Comparison of ENCODE assay signal across 15 cellular contexts in genomic region chr3:194761384-194761783, GRCh38.
A peak's percentile ranks its signal among the peaks of the same experiment; 100 is the strongest.
DNase-seq lines count a peak whose midpoint lies in the region; ATAC-seq and TF ChIP-seq lines count a peak whose summit lies in the region.
"Had no signal": no experiment of that assay in that cellular context is flagged by ENCODE, and none has a peak within 500 bp of the region (broad histone marks: within the 10 kb centered on the region; RNA-seq: fewer than 3 reads in every experiment).

No MANE protein-coding gene starts in this region.

- no peaks in the 10 kb centered on the region for H3K27me3 ChIP-seq in RWPE2 (ENCODE audit: insufficient read depth, poor library complexity, severe bottlenecking)

- no peak for TF ChIP-seq CTCF in HEK293 (tag by site-specific recombination; IDR thresholded peaks at IDR 0.05)
- no peak for TF ChIP-seq CTCF in RWPE2 (IDR thresholded peaks at IDR 0.05; ENCODE audit: poor library complexity, severe bottlenecking)
- no peak for TF ChIP-seq CTCF in omental fat pad (IDR thresholded peaks at IDR 0.05)

- H3K27ac ChIP-seq in HEK293 (ENCODE audit: extremely low read depth, low read depth, low read length) = no peak overlapping the region
- H3K27ac ChIP-seq in RWPE2 (ENCODE audit: poor library complexity, severe bottlenecking) = no peak overlapping the region

- DNase-seq in NCI-H187 treated with DMSO at 0.1 percent for 48 hours (lab: John Stamatoyannopoulos, UW) (peak; percentile 23), RWPE2 (ENCODE audit: low spot score) (no peak), omental fat pad (ENCODE audit: low spot score) (no peak), T-cell (no peak)
- DNase-seq: activated CD4-positive, alpha-beta T cell treated with anti-CD3 and anti-CD28 coated beads, Interleukin-2, amount 10 ng/mL, durations not matched to agents 24 days and 14 days; CD4-positive, CD25-positive, alpha-beta regulatory T cell; effector CD4-positive, alpha-beta T cell; IMR-90; kidney; NCI-H446 treated with DMSO at 0.1 percent for 48 hours had no signal

- ATAC-seq in RWPE2 (ENCODE audit: low read depth) (peak; percentile 46; the same call in 2 of the 3 replicates), omental fat pad (ENCODE audit: low FRiP score) (peak; percentile 68), T-cell (replicated peaks in 1 of 4) (no peak), HG03108 (IDR thresholded peaks at IDR 0.05; ENCODE audit: unreplicated experiment) (no peak), HG02973 (IDR thresholded peaks at IDR 0.05; ENCODE audit: unreplicated experiment) (no peak)
- ATAC-seq: activated T-helper 17 cell treated with anti-CD3 and anti-CD28 coated beads, Interleukin-2, amount 50 U/mL, for 72 hours; naive thymus-derived CD8-positive, alpha-beta T cell had no signal

- peaks cover 20 to 28% of the 10 kb centered on the region in 2 donors for H3K27me3 Mint-ChIP-seq in T-cell

- H3K4me3 ChIP-seq in HEK293 (ENCODE audit: low read depth, low read length) (no peak overlapping the region), RWPE2 (ENCODE audit: severe bottlenecking) (no peak overlapping the region)

- H3K27ac Mint-ChIP-seq in T-cell = no peak overlapping the region
- H3K27ac Mint-ChIP-seq: activated CD4-positive, alpha-beta T cell treated with anti-CD3 and anti-CD28 coated beads, Interleukin-2, amount 10 ng/mL, durations not matched to agents 24 days and 14 days; activated T-helper 17 cell treated with anti-CD3 and anti-CD28 coated beads, Interleukin-2, amount 50 U/mL, for 72 hours; CD4-positive, CD25-positive, alpha-beta regulatory T cell; naive thymus-derived CD8-positive, alpha-beta T cell had no signal

- H3K9me3 ChIP-seq in HEK293 (ENCODE audit: control insufficient read depth, insufficient read depth, low read depth, low read length) = no peaks in the 10 kb centered on the region
- H3K9me3 ChIP-seq in RWPE2 (ENCODE audit: severe bottlenecking) = no peaks in the 10 kb centered on the region

- no peaks in the 10 kb centered on the region for H3K36me3 Mint-ChIP-seq in T-cell
- H3K36me3 Mint-ChIP-seq: CD4-positive, CD25-positive, alpha-beta regulatory T cell; naive thymus-derived CD8-positive, alpha-beta T cell had no signal

- H3K4me1 ChIP-seq in HEK293 (ENCODE audit: control insufficient read depth, insufficient read depth, low read length) (no peaks in the 10 kb centered on the region), RWPE2 (ENCODE audit: insufficient read depth, poor library complexity, severe bottlenecking) (no peaks in the 10 kb centered on the region)

- no peak overlapping the region for H3K4me3 Mint-ChIP-seq in T-cell
- H3K4me3 Mint-ChIP-seq: activated CD4-positive, alpha-beta T cell treated with anti-CD3 and anti-CD28 coated beads, Interleukin-2, amount 10 ng/mL, durations not matched to agents 24 days and 14 days; activated T-helper 17 cell treated with anti-CD3 and anti-CD28 coated beads, Interleukin-2, amount 50 U/mL, for 72 hours; CD4-positive, CD25-positive, alpha-beta regulatory T cell; naive thymus-derived CD8-positive, alpha-beta T cell had no signal

- no peaks in the 10 kb centered on the region for H3K9me3 Mint-ChIP-seq in T-cell
- H3K9me3 Mint-ChIP-seq: activated CD4-positive, alpha-beta T cell treated with anti-CD3 and anti-CD28 coated beads, Interleukin-2, amount 10 ng/mL, durations not matched to agents 24 days and 14 days; activated T-helper 17 cell treated with anti-CD3 and anti-CD28 coated beads, Interleukin-2, amount 50 U/mL, for 72 hours; naive thymus-derived CD8-positive, alpha-beta T cell had no signal

- CTCF ChIA-PET in HEK293 (lab: Yijun Ruan, JAX) (interaction anchor here (0.5 to 0.9 kb wide), 4 partner anchors 104 to 610 kb away, joined by 3 to 6 read pairs (median 4); no protein-coding TSS in a partner anchor), T-cell (lab: Charles Lee) (interaction anchor here in 1 of 2 donors (0.7 kb wide), 1 partner anchor 81 kb away, joined by 3 read pairs; no protein-coding TSS in a partner anchor)

- H3K4me1 Mint-ChIP-seq in T-cell = no peaks in the 10 kb centered on the region
- H3K4me1 Mint-ChIP-seq: activated CD4-positive, alpha-beta T cell treated with anti-CD3 and anti-CD28 coated beads, Interleukin-2, amount 10 ng/mL, durations not matched to agents 24 days and 14 days; activated T-helper 17 cell treated with anti-CD3 and anti-CD28 coated beads, Interleukin-2, amount 50 U/mL, for 72 hours; CD4-positive, CD25-positive, alpha-beta regulatory T cell; naive thymus-derived CD8-positive, alpha-beta T cell had no signal

- POLR2A ChIA-PET in HEK293 (lab: Yijun Ruan, JAX) (no interaction called here), T-cell (lab: Charles Lee) (no interaction called here)

- H3K36me3 ChIP-seq in HEK293 (ENCODE audit: control insufficient read depth in 2 of 2, insufficient read depth in 1 of 2, low read length in 2 of 2) (no peaks in the 10 kb centered on the region), RWPE2 (ENCODE audit: low read depth) (no peaks in the 10 kb centered on the region)

TF ChIP-seq in HEK293, 187 proteins besides CTCF, POLR2A, EP300 and RAD21 (continues in another document):
- TF ChIP-seq PRDM10 (tag by site-specific recombination; IDR thresholded peaks at IDR 0.05) = 0 out of 2 replicates have a peak, but pooled peaks have one; percentile 31
- TF ChIP-seq HIC1 (tag by site-specific recombination; IDR thresholded peaks at IDR 0.05) = peak; percentile 43; the same call in 1 of the 2 replicates
- TF ChIP-seq KLF9 (tag by site-specific recombination; IDR thresholded peaks at IDR 0.05; ENCODE audit: low read depth) = peak; percentile 37; the same call in 1 of the 2 replicates
- TF ChIP-seq ZXDB (tag by site-specific recombination; IDR thresholded peaks at IDR 0.05) = no peak
- TF ChIP-seq ZNF48 (tag by site-specific recombination; IDR thresholded peaks at IDR 0.05) = no peak
- no peak for TF ChIP-seq ZBTB6 (tag by site-specific recombination; IDR thresholded peaks at IDR 0.05)
- no peak for TF ChIP-seq ZNF76 (tag by site-specific recombination; IDR thresholded peaks at IDR 0.05; ENCODE audit: borderline replicate concordance, low read depth)
- no peak for TF ChIP-seq GLI4 (tag by site-specific recombination; IDR thresholded peaks at IDR 0.05)
- no peak for TF ChIP-seq ZNF37A (tag by site-specific recombination; IDR thresholded peaks at IDR 0.05)

Comparison
In these comparisons a context has a peak if more than half of its experiments do, and no peak if none do; other contexts are left out.
1. ATAC-seq: peak in RWPE2 (single experiment) and omental fat pad (single experiment); none in T-cell (0 of 4), HG03108 (single experiment) and HG02973 (single experiment).